ENCODE assay signal across 7 cellular contexts in the genomic region with DNA sequence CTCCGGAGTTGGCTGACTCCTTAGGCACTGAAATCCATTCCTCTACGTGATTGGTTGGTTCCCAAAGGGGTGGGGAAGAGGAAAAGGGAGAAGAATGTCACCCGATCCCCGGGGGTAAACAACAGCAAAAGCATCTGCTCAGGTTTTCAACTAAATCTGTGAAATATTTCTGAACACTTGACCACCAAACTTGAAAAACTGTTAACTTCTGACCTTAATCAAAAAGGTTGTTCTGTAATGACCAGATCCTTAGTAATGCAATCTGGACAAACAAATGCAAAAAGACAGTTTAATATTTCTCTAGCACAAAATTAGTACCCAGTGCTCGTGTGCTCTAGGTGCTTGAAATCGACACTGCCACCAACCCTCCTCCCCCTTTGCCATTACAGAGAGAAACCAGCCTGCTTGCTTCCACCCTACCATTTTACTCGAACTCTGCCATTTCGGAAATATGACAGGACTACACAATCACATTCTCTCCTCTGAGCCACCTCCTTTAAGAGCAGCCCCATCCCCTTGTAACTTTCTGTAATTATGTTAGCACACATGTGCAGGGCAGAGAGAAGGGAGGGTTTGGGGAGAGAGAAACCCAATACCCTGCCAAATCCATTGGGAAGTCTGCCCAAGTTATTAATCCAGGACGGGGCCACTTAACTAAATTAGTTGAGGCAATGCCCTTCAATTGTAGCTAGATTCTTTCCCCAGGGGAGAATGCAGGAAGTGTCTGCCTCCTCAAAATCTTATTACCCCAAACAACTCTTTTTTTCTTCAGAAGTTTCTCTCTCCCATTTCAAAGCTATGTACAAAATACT.
DNase-seq lines count a peak whose midpoint lies in the region; ATAC-seq and TF ChIP-seq lines count a peak whose summit lies in the region.

No MANE protein-coding gene starts in this region.

- no peaks in the 10 kb centered on the region for H3K9me3 Mint-ChIP-seq in activated naive CD8-positive, alpha-beta T cell treated with anti-CD3 and anti-CD28 coated beads, Interleukin-2, amount 10 ng/mL, durations not matched to agents 7 days and 5 days
- peaks cover 5% of the 10 kb centered on the region for H3K9me3 Mint-ChIP-seq in glutamatergic neuron (ENCODE audit: unreplicated experiment)
- H3K9me3 Mint-ChIP-seq in effector memory CD8-positive, alpha-beta T cell = no peaks in the 10 kb centered on the region

- no peak overlapping the region for H3K4me3 ChIP-seq in GM12865 (ENCODE audit: low read depth, low read length)

- peaks cover 11% of the 10 kb centered on the region for H3K4me1 Mint-ChIP-seq in activated naive CD8-positive, alpha-beta T cell treated with anti-CD3 and anti-CD28 coated beads, Interleukin-2, amount 10 ng/mL, durations not matched to agents 7 days and 5 days
- peaks cover 61% of the 10 kb centered on the region for H3K4me1 Mint-ChIP-seq in glutamatergic neuron (ENCODE audit: low read depth, unreplicated experiment)
- H3K4me1 Mint-ChIP-seq in effector memory CD8-positive, alpha-beta T cell (ENCODE audit: low read depth in 2 of 2) = peaks cover 0 to 1% of the 10 kb centered on the region in 2 donors

- H3K27me3 Mint-ChIP-seq in activated naive CD8-positive, alpha-beta T cell treated with anti-CD3 and anti-CD28 coated beads, Interleukin-2, amount 10 ng/mL, durations not matched to agents 7 days and 5 days = peaks cover 4% of the 10 kb centered on the region
- H3K27me3 Mint-ChIP-seq in glutamatergic neuron (ENCODE audit: unreplicated experiment) = no peaks in the 10 kb centered on the region
- H3K27me3 Mint-ChIP-seq in effector memory CD8-positive, alpha-beta T cell = peaks cover 35 to 37% of the 10 kb centered on the region in 2 donors

- H3K27ac Mint-ChIP-seq in activated naive CD8-positive, alpha-beta T cell treated with anti-CD3 and anti-CD28 coated beads, Interleukin-2, amount 10 ng/mL, durations not matched to agents 7 days and 5 days = no peak overlapping the region
- peak overlapping the region; percentile 90 for H3K27ac Mint-ChIP-seq in glutamatergic neuron (ENCODE audit: unreplicated experiment)
- H3K27ac Mint-ChIP-seq in effector memory CD8-positive, alpha-beta T cell = peak overlapping the region in 1 of 2 donors; percentile 15

- TF ChIP-seq CTCF in GM12865 (IDR thresholded peaks at IDR 0.05; ENCODE audit: insufficient read depth, low read depth, low read length, missing control alignments) (no peak), glutamatergic neuron (IDR thresholded peaks at IDR 0.05; ENCODE audit: partially characterized antibody, unreplicated experiment) (no peak), omental fat pad (IDR thresholded peaks at IDR 0.05) (no peak)

- POLR2A ChIA-PET in activated naive CD8-positive, alpha-beta T cell treated with anti-CD3 and anti-CD28 coated beads, Interleukin-2, amount 10 ng/mL, durations not matched to agents 7 days and 5 days (lab: Charles Lee) = no interaction called here

- peak overlapping the region; percentile 11 for H3K4me3 Mint-ChIP-seq in activated naive CD8-positive, alpha-beta T cell treated with anti-CD3 and anti-CD28 coated beads, Interleukin-2, amount 10 ng/mL, durations not matched to agents 7 days and 5 days
- peak overlapping the region; percentile 85 for H3K4me3 Mint-ChIP-seq in glutamatergic neuron (ENCODE audit: unreplicated experiment)
- no peak overlapping the region for H3K4me3 Mint-ChIP-seq in effector memory CD8-positive, alpha-beta T cell

- DNase-seq in GM12865 (ENCODE audit: low read depth) = peak; percentile 23
- DNase-seq in NCI-H2107 treated with DMSO at 0.1 percent for 48 hours (lab: John Stamatoyannopoulos, UW; ENCODE audit: unreplicated experiment) = peak; percentile 79
- DNase-seq in activated naive CD8-positive, alpha-beta T cell treated with anti-CD3 and anti-CD28 coated beads, Interleukin-2, amount 10 ng/mL, durations not matched to agents 7 days and 5 days = no peak
- DNase-seq in glutamatergic neuron = no peak
- no peak for DNase-seq in omental fat pad (ENCODE audit: low spot score)
- no peak for DNase-seq in effector memory CD8-positive, alpha-beta T cell

- no peaks in the 10 kb centered on the region for H3K36me3 Mint-ChIP-seq in activated naive CD8-positive, alpha-beta T cell treated with anti-CD3 and anti-CD28 coated beads, Interleukin-2, amount 10 ng/mL, durations not matched to agents 7 days and 5 days
- no peaks in the 10 kb centered on the region for H3K36me3 Mint-ChIP-seq in glutamatergic neuron (ENCODE audit: unreplicated experiment)
- H3K36me3 Mint-ChIP-seq in effector memory CD8-positive, alpha-beta T cell (ENCODE audit: insufficient read depth) = no peaks in the 10 kb centered on the region

- ATAC-seq in activated naive CD8-positive, alpha-beta T cell treated with anti-CD3 and anti-CD28 coated beads, Interleukin-2, amount 10 ng/mL, durations not matched to agents 7 days and 5 days (ENCODE audit: low read depth) = no peak
- ATAC-seq in omental fat pad (ENCODE audit: low FRiP score) = peak; percentile 69
- no peak for ATAC-seq in effector memory CD8-positive, alpha-beta T cell (replicated peaks)
- no peak for ATAC-seq in HG03139 (IDR thresholded peaks at IDR 0.05; ENCODE audit: unreplicated experiment)

Comparison
In these comparisons a context has a peak if more than half of its experiments do, and no peak if none do; other contexts are left out.
1. DNase-seq: peak in GM12865 (single experiment) and NCI-H2107 treated with DMSO at 0.1 percent for 48 hours (single experiment); none in activated naive CD8-positive, alpha-beta T cell treated with anti-CD3 and anti-CD28 coated beads, Interleukin-2, amount 10 ng/mL, durations not matched to agents 7 days and 5 days (single experiment), glutamatergic neuron (single experiment), omental fat pad (single experiment) and effector memory CD8-positive, alpha-beta T cell (0 of 3).
2. H3K4me3 Mint-ChIP-seq: peak in activated naive CD8-positive, alpha-beta T cell treated with anti-CD3 and anti-CD28 coated beads, Interleukin-2, amount 10 ng/mL, durations not matched to agents 7 days and 5 days (single experiment) and glutamatergic neuron (single experiment); none in effector memory CD8-positive, alpha-beta T cell (0 of 2).